7 cellular contexts compared by ENCODE assay signal in genomic region chr19:18754501-18754900, GRCh38. TPM values are rescaled to one million over a fixed set of nuclear protein-coding genes. Genes with fewer than 3 reads are reported as not detected.
"Had no signal": no experiment of that assay in that cellular context is flagged by ENCODE, and none has a peak within 500 bp of the region (broad histone marks: within the 10 kb centered on the region; RNA-seq: fewer than 3 reads in every experiment).

No MANE protein-coding gene starts in this region.

- DNase-seq: IMR-90, KBM-7 had no signal

- H3K27ac ChIP-seq: HL-60 had no signal

- H3K4me3 ChIP-seq: K562 had no signal

RNA-seq across cellular contexts. Expression of gene COMP, which starts 36.6 kb away (rescaled TPM):
- total RNA-seq: HT-29, HT1080 had no signal
- polyA plus RNA-seq: IgD-negative memory B cell, K562 had no signal
